In the genomic region with DNA sequence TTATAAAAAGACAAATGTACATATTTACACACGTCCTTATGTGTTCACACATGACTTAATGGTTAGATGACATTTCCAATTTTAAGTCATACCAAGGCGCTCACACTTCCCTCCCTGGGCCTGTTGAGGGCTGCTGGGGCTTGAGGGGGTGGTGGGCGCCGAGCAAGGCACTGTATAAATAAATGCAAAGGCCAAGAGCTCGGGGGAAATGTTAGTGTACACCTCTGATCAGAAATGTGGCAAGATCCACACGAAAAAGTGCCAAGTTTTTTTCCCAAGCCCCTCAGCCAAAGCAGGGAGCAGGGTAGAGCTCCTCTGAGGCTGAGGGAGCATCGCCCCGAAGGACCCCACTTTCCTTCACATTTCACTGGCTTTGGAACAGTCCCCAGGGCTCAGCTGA, we compare ENCODE assay signal across 17 cellular contexts. TPM values are rescaled to one million over a fixed set of nuclear protein-coding genes. Genes with fewer than 3 reads are reported as not detected.
DNase-seq lines count a peak whose midpoint lies in the region; ATAC-seq and TF ChIP-seq lines count a peak whose summit lies in the region.
"Had no signal": no experiment of that assay in that cellular context is flagged by ENCODE, and none has a peak within 500 bp of the region (broad histone marks: within the 10 kb centered on the region; RNA-seq: fewer than 3 reads in every experiment).

No MANE protein-coding gene starts in this region.

- H3K9me3 Mint-ChIP-seq in activated naive CD4-positive, alpha-beta T cell treated with anti-CD3 and anti-CD28 coated beads, Interleukin-2, amount 10 ng/mL, durations not matched to agents 7 days and 5 days, result no peaks in the 10 kb centered on the region
- H3K9me3 Mint-ChIP-seq in activated T-cell treated with anti-CD3 and anti-CD28 coated beads, Interleukin-2, amount 50 U/mL, for 72 hours, result no peaks in the 10 kb centered on the region
- no peaks in the 10 kb centered on the region for H3K9me3 Mint-ChIP-seq in osteocyte (ENCODE audit: unreplicated experiment)
- H3K9me3 Mint-ChIP-seq: GM23338 had no signal

- no peak overlapping the region for H3K27ac ChIP-seq in upper lobe of right lung
- H3K27ac ChIP-seq: SK-N-MC, VCaP had no signal

- no peaks in the 10 kb centered on the region for H3K9me3 ChIP-seq in upper lobe of right lung

- H3K4me3 Mint-ChIP-seq in activated naive CD4-positive, alpha-beta T cell treated with anti-CD3 and anti-CD28 coated beads, Interleukin-2, amount 10 ng/mL, durations not matched to agents 7 days and 5 days, result no peak overlapping the region
- H3K4me3 Mint-ChIP-seq in activated T-cell treated with anti-CD3 and anti-CD28 coated beads, Interleukin-2, amount 50 U/mL, for 72 hours, result no peak overlapping the region
- H3K4me3 Mint-ChIP-seq in osteocyte (ENCODE audit: unreplicated experiment), result no peak overlapping the region
- H3K4me3 Mint-ChIP-seq: GM23338 had no signal

- H3K4me1 Mint-ChIP-seq in activated naive CD4-positive, alpha-beta T cell treated with anti-CD3 and anti-CD28 coated beads, Interleukin-2, amount 10 ng/mL, durations not matched to agents 7 days and 5 days, result peaks cover 86% of the 10 kb centered on the region
- peaks cover 88% of the 10 kb centered on the region for H3K4me1 Mint-ChIP-seq in activated T-cell treated with anti-CD3 and anti-CD28 coated beads, Interleukin-2, amount 50 U/mL, for 72 hours (ENCODE audit: low read depth)
- peaks cover 29% of the 10 kb centered on the region for H3K4me1 Mint-ChIP-seq in osteocyte (ENCODE audit: unreplicated experiment)
- H3K4me1 Mint-ChIP-seq: GM23338 had no signal

- no peak for DNase-seq in activated naive CD4-positive, alpha-beta T cell treated with anti-CD3 and anti-CD28 coated beads, Interleukin-2, amount 10 ng/mL, durations not matched to agents 7 days and 5 days
- DNase-seq in activated naive CD4-positive, alpha-beta T cell (lab: John Stamatoyannopoulos, UW), result no peak
- no peak for DNase-seq in activated T-cell treated with anti-CD3 and anti-CD28 coated beads, Interleukin-2, amount 50 U/mL, for 72 hours
- DNase-seq in mesenteric fat pad (ENCODE audit: low spot score) (peak; percentile 18), upper lobe of right lung (peak; percentile 22), osteocyte (ENCODE audit: extremely low spot score, unreplicated experiment) (no peak), kidney tubule cell (ENCODE audit: low spot score) (no peak)
- DNase-seq: AML-193; left ventricle myocardium superior; NCI-H1694; NCI-H524 treated with DMSO at 0.1 percent for 48 hours; OCI-M1; stimulated activated CD4-positive, alpha-beta T cell treated with anti-CD3 and anti-CD28 coated beads, Interleukin-1b, Interleukin-23, amount 100 ng/mL, for 48 hours had no signal

- H3K36me3 ChIP-seq in upper lobe of right lung, result peaks cover 70% of the 10 kb centered on the region

- ATAC-seq in activated T-cell treated with anti-CD3 and anti-CD28 coated beads, Interleukin-2, amount 50 U/mL, for 72 hours (replicated peaks in 1 of 2), result no peak
- ATAC-seq in upper lobe of right lung (no peak), HG02840 (IDR thresholded peaks at IDR 0.05; ENCODE audit: low FRiP score, unreplicated experiment) (no peak)
- ATAC-seq: GM23338, left ventricle myocardium superior had no signal

- peak overlapping the region; percentile 77 for H3K27ac Mint-ChIP-seq in activated naive CD4-positive, alpha-beta T cell treated with anti-CD3 and anti-CD28 coated beads, Interleukin-2, amount 10 ng/mL, durations not matched to agents 7 days and 5 days
- H3K27ac Mint-ChIP-seq in activated T-cell treated with anti-CD3 and anti-CD28 coated beads, Interleukin-2, amount 50 U/mL, for 72 hours, result peak overlapping the region; percentile 66
- no peak overlapping the region for H3K27ac Mint-ChIP-seq in osteocyte (ENCODE audit: unreplicated experiment)
- H3K27ac Mint-ChIP-seq: GM23338 had no signal

- peaks cover 4% of the 10 kb centered on the region for H3K27me3 Mint-ChIP-seq in activated naive CD4-positive, alpha-beta T cell treated with anti-CD3 and anti-CD28 coated beads, Interleukin-2, amount 10 ng/mL, durations not matched to agents 7 days and 5 days
- no peaks in the 10 kb centered on the region for H3K27me3 Mint-ChIP-seq in activated T-cell treated with anti-CD3 and anti-CD28 coated beads, Interleukin-2, amount 50 U/mL, for 72 hours (ENCODE audit: low read depth)
- H3K27me3 Mint-ChIP-seq in osteocyte (ENCODE audit: unreplicated experiment), result no peaks in the 10 kb centered on the region

- intact Hi-C loops in upper lobe of right lung (cut with DNase I), result no loop called here

- H3K4me1 ChIP-seq in upper lobe of right lung, result peaks cover 41% of the 10 kb centered on the region

- TF ChIP-seq CTCF in upper lobe of right lung (IDR thresholded peaks at IDR 0.05), result no peak
- no peak for TF ChIP-seq CTCF in osteocyte (IDR thresholded peaks at IDR 0.05)

- H3K36me3 Mint-ChIP-seq in activated naive CD4-positive, alpha-beta T cell treated with anti-CD3 and anti-CD28 coated beads, Interleukin-2, amount 10 ng/mL, durations not matched to agents 7 days and 5 days, result peaks cover 57% of the 10 kb centered on the region
- peaks cover 30 to 43% of the 10 kb centered on the region in 2 donors for H3K36me3 Mint-ChIP-seq in activated T-cell treated with anti-CD3 and anti-CD28 coated beads, Interleukin-2, amount 50 U/mL, for 72 hours (ENCODE audit: insufficient read depth in 2 of 2)
- peaks cover 42% of the 10 kb centered on the region for H3K36me3 Mint-ChIP-seq in osteocyte (ENCODE audit: unreplicated experiment)

- no peak overlapping the region for H3K4me3 ChIP-seq in upper lobe of right lung
- H3K4me3 ChIP-seq: GM23338, SK-N-MC had no signal

- no peaks in the 10 kb centered on the region for H3K27me3 ChIP-seq in upper lobe of right lung

- CTCF ChIA-PET in activated naive CD4-positive, alpha-beta T cell treated with anti-CD3 and anti-CD28 coated beads, Interleukin-2, amount 10 ng/mL, durations not matched to agents 7 days and 5 days (lab: Charles Lee), result no interaction called here

RNA-seq across cellular contexts. Expression of gene IRF1, which starts 7.5 kb away (rescaled TPM):
- 100 to 1,000 TPM; 212 to 226 TPM for total RNA-seq in activated T-cell treated with anti-CD3 and anti-CD28 coated beads, Interleukin-2, amount 50 U/mL, for 72 hours
- total RNA-seq in mesenteric fat pad (61.1 TPM), upper lobe of right lung (59.5 TPM), osteocyte (50.2 and 58.9 TPM in 2 replicates)

Comparison
In these comparisons a context has a peak if more than half of its experiments do, and no peak if none do; other contexts are left out.
1. DNase-seq: peak in mesenteric fat pad (single experiment) and upper lobe of right lung (single experiment); none in activated naive CD4-positive, alpha-beta T cell treated with anti-CD3 and anti-CD28 coated beads, Interleukin-2, amount 10 ng/mL, durations not matched to agents 7 days and 5 days (single experiment), activated naive CD4-positive, alpha-beta T cell (0 of 4), activated T-cell treated with anti-CD3 and anti-CD28 coated beads, Interleukin-2, amount 50 U/mL, for 72 hours (0 of 2), osteocyte (single experiment) and kidney tubule cell (single experiment).